Comparison of ENCODE assay signal across 14 cellular contexts in genomic region chr5:87210076-87210475, GRCh38. TPM values are rescaled to one million over a fixed set of nuclear protein-coding genes. Genes with fewer than 3 reads are reported as not detected.
DNase-seq lines count a peak whose midpoint lies in the region; ATAC-seq and TF ChIP-seq lines count a peak whose summit lies in the region.
"Had no signal": no experiment of that assay in that cellular context is flagged by ENCODE, and none has a peak within 500 bp of the region (broad histone marks: within the 10 kb centered on the region; RNA-seq: fewer than 3 reads in every experiment).

No MANE protein-coding gene starts in this region.

- H3K27me3 ChIP-seq in RWPE2 (ENCODE audit: insufficient read depth, poor library complexity, severe bottlenecking) (no peaks in the 10 kb centered on the region), smooth muscle cell (ENCODE audit: low read depth) (no peaks in the 10 kb centered on the region)
- H3K27me3 ChIP-seq: BLaER1 treated with 17β-estradiol and CSF1 and Interleukin-3, amounts not matched to agents 10 nM and 100 nM had no signal

- no peaks in the 10 kb centered on the region for H3K27me3 Mint-ChIP-seq in activated CD8-positive, alpha-beta T cell treated with anti-CD3 and anti-CD28 coated beads, Interleukin-2, amount 10 ng/mL, durations not matched to agents 7 days and 5 days (ENCODE audit: low read depth)

- no peaks in the 10 kb centered on the region for H3K36me3 ChIP-seq in RWPE2 (ENCODE audit: low read depth)
- no peaks in the 10 kb centered on the region for H3K36me3 ChIP-seq in smooth muscle cell (ENCODE audit: low read depth)
- H3K36me3 ChIP-seq: BLaER1 treated with 17β-estradiol and CSF1 and Interleukin-3, amounts not matched to agents 10 nM and 100 nM had no signal

- no peak overlapping the region for H3K27ac Mint-ChIP-seq in activated CD8-positive, alpha-beta T cell treated with anti-CD3 and anti-CD28 coated beads, Interleukin-2, amount 10 ng/mL, durations not matched to agents 7 days and 5 days

- H3K9me3 Mint-ChIP-seq in activated CD8-positive, alpha-beta T cell treated with anti-CD3 and anti-CD28 coated beads, Interleukin-2, amount 10 ng/mL, durations not matched to agents 7 days and 5 days (ENCODE audit: insufficient read depth): no peaks in the 10 kb centered on the region

- H3K36me3 Mint-ChIP-seq in activated CD8-positive, alpha-beta T cell treated with anti-CD3 and anti-CD28 coated beads, Interleukin-2, amount 10 ng/mL, durations not matched to agents 7 days and 5 days (ENCODE audit: low read depth): no peaks in the 10 kb centered on the region

- no peaks in the 10 kb centered on the region for H3K79me2 ChIP-seq in smooth muscle cell (ENCODE audit: low read depth)

- POLR2A ChIA-PET in activated CD8-positive, alpha-beta T cell treated with anti-CD3 and anti-CD28 coated beads, Interleukin-2, amount 10 ng/mL, durations not matched to agents 7 days and 5 days (lab: Charles Lee): no interaction called here

- H3K4me1 ChIP-seq in RWPE2 (ENCODE audit: insufficient read depth, poor library complexity, severe bottlenecking) (peaks cover 16% of the 10 kb centered on the region), smooth muscle cell (ENCODE audit: low read depth) (no peaks in the 10 kb centered on the region)
- H3K4me1 ChIP-seq: BLaER1 treated with 17β-estradiol and CSF1 and Interleukin-3, amounts not matched to agents 10 nM and 100 nM had no signal

- H3K4me3 Mint-ChIP-seq in activated CD8-positive, alpha-beta T cell treated with anti-CD3 and anti-CD28 coated beads, Interleukin-2, amount 10 ng/mL, durations not matched to agents 7 days and 5 days: no peak overlapping the region

- CTCF ChIA-PET in activated CD8-positive, alpha-beta T cell treated with anti-CD3 and anti-CD28 coated beads, Interleukin-2, amount 10 ng/mL, durations not matched to agents 7 days and 5 days (lab: Charles Lee): no interaction called here

- peak overlapping the region; percentile 43 for H3K4me2 ChIP-seq in smooth muscle cell
- H3K4me2 ChIP-seq: BLaER1 treated with 17β-estradiol and CSF1 and Interleukin-3, amounts not matched to agents 10 nM and 100 nM; KMS-11 had no signal

- DNase-seq in GM03348 (ENCODE audit: low spot score) (peak; percentile 7), RWPE2 (ENCODE audit: low spot score) (no peak), epithelial cell of prostate (ENCODE audit: low read depth, low spot score) (no peak), smooth muscle cell (lab: John Stamatoyannopoulos, UW; ENCODE audit: unreplicated experiment) (no peak), LoVo (ENCODE audit: low spot score) (no peak), midbrain (lab: John Stamatoyannopoulos, UW) (no peak)
- no peak for DNase-seq in activated CD8-positive, alpha-beta T cell treated with anti-CD3 and anti-CD28 coated beads, Interleukin-2, amount 10 ng/mL, durations not matched to agents 7 days and 5 days
- DNase-seq: NCI-H187 treated with DMSO at 0.1 percent for 48 hours, NCI-H2171, NCI-H82, SHP77 treated with DMSO at 0.1 percent for 48 hours had no signal

- ATAC-seq in RWPE2 (ENCODE audit: low read depth): no peak
- ATAC-seq in activated CD8-positive, alpha-beta T cell treated with anti-CD3 and anti-CD28 coated beads, Interleukin-2, amount 10 ng/mL, durations not matched to agents 7 days and 5 days: no peak

- H3K4me3 ChIP-seq in RWPE2 (ENCODE audit: severe bottlenecking) (no peak overlapping the region), smooth muscle cell (no peak overlapping the region)
- H3K4me3 ChIP-seq: BLaER1 treated with 17β-estradiol and CSF1 and Interleukin-3, amounts not matched to agents 10 nM and 100 nM had no signal

- WGBS in smooth muscle cell (ENCODE audit: low lambda C conversion rate): 73% methylated on average over 1 of the region's 1 CpG

- H3K27ac ChIP-seq in RWPE2 (ENCODE audit: poor library complexity, severe bottlenecking) (peak overlapping the region; percentile 37), epithelial cell of prostate (peak overlapping the region; percentile 6), smooth muscle cell (ENCODE audit: low read depth) (no peak overlapping the region)
- H3K27ac ChIP-seq: BLaER1 treated with 17β-estradiol and CSF1 and Interleukin-3, amounts not matched to agents 10 nM and 100 nM; HL-60; KMS-11 had no signal

- H3K9me3 ChIP-seq in RWPE2 (ENCODE audit: severe bottlenecking): no peaks in the 10 kb centered on the region
- H3K9me3 ChIP-seq in smooth muscle cell (replicated peaks; ENCODE audit: low read depth): no peaks in the 10 kb centered on the region

- H4K20me1 ChIP-seq in smooth muscle cell (ENCODE audit: low read depth): no peaks in the 10 kb centered on the region
- H4K20me1 ChIP-seq: BLaER1 treated with 17β-estradiol and CSF1 and Interleukin-3, amounts not matched to agents 10 nM and 100 nM had no signal

- H3K9ac ChIP-seq in smooth muscle cell (ENCODE audit: low read depth): no peak overlapping the region
- H3K9ac ChIP-seq: BLaER1 treated with 17β-estradiol and CSF1 and Interleukin-3, amounts not matched to agents 10 nM and 100 nM; KMS-11 had no signal

- TF ChIP-seq CTCF in RWPE2 (IDR thresholded peaks at IDR 0.05; ENCODE audit: poor library complexity, severe bottlenecking) (no peak), smooth muscle cell (IDR thresholded peaks at IDR 0.05; ENCODE audit: borderline replicate concordance, insufficient read depth, poor library complexity, severe bottlenecking) (no peak)

- H2AFZ ChIP-seq in smooth muscle cell (ENCODE audit: low read depth): no peak overlapping the region

- no peaks in the 10 kb centered on the region for H3F3A ChIP-seq in smooth muscle cell (ENCODE audit: low read depth)

- no peaks in the 10 kb centered on the region for H3K4me1 Mint-ChIP-seq in activated CD8-positive, alpha-beta T cell treated with anti-CD3 and anti-CD28 coated beads, Interleukin-2, amount 10 ng/mL, durations not matched to agents 7 days and 5 days (ENCODE audit: low read depth)

RNA-seq across cellular contexts. Expression of gene RASA1, which starts 57.6 kb away (rescaled TPM):
- total RNA-seq in smooth muscle cell: 59.6 and 69.5 TPM in 2 replicates
- polyA plus RNA-seq in smooth muscle cell: 21.3 and 28.9 TPM in 2 replicates
- total RNA-seq in activated CD8-positive, alpha-beta T cell treated with anti-CD3 and anti-CD28 coated beads, Interleukin-2, amount 10 ng/mL, durations not matched to agents 7 days and 5 days: 10 to 100 TPM; 12.9 to 14.8 TPM
